ENCODE assay signal across 20 cellular contexts in genomic region chr1:67761054-67761453, GRCh38.
A peak's percentile ranks its signal among the peaks of the same experiment; 100 is the strongest.
DNase-seq lines count a peak whose midpoint lies in the region; ATAC-seq, FAIRE-seq and TF ChIP-seq lines count a peak whose summit lies in the region.
"Had no signal": no experiment of that assay in that cellular context is flagged by ENCODE, and none has a peak within 500 bp of the region (broad histone marks: within the 10 kb centered on the region; RNA-seq: fewer than 3 reads in every experiment).

No MANE protein-coding gene starts in this region.

- DNase-seq in A549 (ENCODE audit: low read depth in 1 of 2, low spot score in 1 of 2) (no peak), Peyer's patch (no peak), esophagus squamous epithelium (lab: John Stamatoyannopoulos, UW) (no peak), prostate gland (ENCODE audit: low spot score) (no peak), SW480 (ENCODE audit: low spot score) (no peak), inferior parietal cortex (ENCODE audit: extremely low spot score) (no peak)
- DNase-seq: ACHN; activated CD4-positive, alpha-beta T cell treated with anti-CD3 and anti-CD28 coated beads for 48 hours; Calu3; foreskin melanocyte; mesendoderm; natural killer cell; NCI-H1436 treated with DMSO at 0.1 percent for 48 hours; NCI-H774; SJCRH30; spleen; stimulated activated CD4-positive, alpha-beta T cell treated with anti-CD3 and anti-CD28 coated beads, Interleukin-4, amount 100 ng/mL, for 24 hours had no signal

- intact Hi-C loops in esophagus squamous epithelium (cut with DNase I), result loop anchor here (10.0 kb wide), 1 partner anchor 354 kb away; no protein-coding TSS in a partner anchor
- intact Hi-C loops in prostate gland (cut with DNase I), result loop anchor here (2.0 kb wide), 1 partner anchor 228 kb away; no protein-coding TSS in a partner anchor

- CTCF ChIA-PET in A549 (lab: Yijun Ruan, JAX), result interaction anchor here (0.7 to 13.3 kb wide), 49 partner anchors 8 to 356 kb away, joined by 3 to 197 read pairs (median 5); partner anchors contain the start of gene GADD45A

- TF ChIP-seq RAD21 in A549 (conservative IDR thresholded peaks at IDR 0.05 in 1 of 2, IDR thresholded peaks at IDR 0.05 in 1 of 2), result no peak

- H3K36me3 ChIP-seq in Peyer's patch, result no peaks in the 10 kb centered on the region
- H3K36me3 ChIP-seq in esophagus squamous epithelium, result peaks cover 0 to 4% (median 0%) of the 10 kb centered on the region in 3 donors
- H3K36me3 ChIP-seq in prostate gland, result no peaks in the 10 kb centered on the region
- H3K36me3 ChIP-seq: BLaER1 treated with 17β-estradiol and CSF1 and Interleukin-3, amounts not matched to agents 10 nM and 100 nM; SJCRH30; spleen had no signal

- TF ChIP-seq POLR2A in A549 (IDR thresholded peaks at IDR 0.05; ENCODE audit: low read length) (no peak), Peyer's patch (IDR thresholded peaks at IDR 0.05) (no peak), esophagus squamous epithelium (IDR thresholded peaks at IDR 0.05) (no peak), prostate gland (IDR thresholded peaks at IDR 0.05) (no peak)

- no peaks in the 10 kb centered on the region for H3K9me3 ChIP-seq in A549
- H3K9me3 ChIP-seq in Peyer's patch, result no peaks in the 10 kb centered on the region
- H3K9me3 ChIP-seq in esophagus squamous epithelium, result no peaks in the 10 kb centered on the region
- no peaks in the 10 kb centered on the region for H3K9me3 ChIP-seq in prostate gland
- H3K9me3 ChIP-seq: BLaER1 treated with 17β-estradiol and CSF1 and Interleukin-3, amounts not matched to agents 10 nM and 100 nM; SJCRH30; spleen had no signal

- POLR2A ChIA-PET in A549 (lab: Yijun Ruan, JAX), result interaction anchor here (1.1 to 2.3 kb wide), 2 partner anchors 10 to 76 kb away, joined by 3 to 15 read pairs; partner anchors contain the start of gene GADD45A

- TF ChIP-seq CTCF in A549 (IDR thresholded peaks at IDR 0.05) (no peak), Peyer's patch (IDR thresholded peaks at IDR 0.05) (no peak), esophagus squamous epithelium (IDR thresholded peaks at IDR 0.05) (no peak), prostate gland (IDR thresholded peaks at IDR 0.05) (no peak)

- H3K27ac ChIP-seq in A549, result peak overlapping the region; percentile 68 to 75
- H3K27ac ChIP-seq in Peyer's patch, result peak overlapping the region in 3 of 4 donors; percentile 9 to 81 (median 24)
- peak overlapping the region; percentile 37 to 83 (median 70) for H3K27ac ChIP-seq in esophagus squamous epithelium
- H3K27ac ChIP-seq in prostate gland, result peak overlapping the region; percentile 7 to 60
- H3K27ac ChIP-seq: BLaER1 treated with 17β-estradiol and CSF1 and Interleukin-3, amounts not matched to agents 10 nM and 100 nM; spleen had no signal

- 54% methylated on average over 2 of the region's 2 CpGs for WGBS in A549 (ENCODE audit: missing lambda C conversion rate)
- 46 to 47% methylated on average over 2 of the region's 2 CpGs for WGBS in esophagus squamous epithelium, 2 donors
- 60% methylated on average over 2 of the region's 2 CpGs for WGBS in prostate gland

- no peak overlapping the region for H3K4me3 ChIP-seq in A549
- no peak overlapping the region for H3K4me3 ChIP-seq in Peyer's patch
- H3K4me3 ChIP-seq in esophagus squamous epithelium, result no peak overlapping the region
- no peak overlapping the region for H3K4me3 ChIP-seq in prostate gland
- H3K4me3 ChIP-seq: BLaER1 treated with 17β-estradiol and CSF1 and Interleukin-3, amounts not matched to agents 10 nM and 100 nM; SJCRH30; spleen had no signal

- no peak for TF ChIP-seq EP300 in A549 (IDR thresholded peaks at IDR 0.05)

- H3K4me2 ChIP-seq in A549, result peak overlapping the region; percentile 60
- H3K4me2 ChIP-seq: BLaER1 treated with 17β-estradiol and CSF1 and Interleukin-3, amounts not matched to agents 10 nM and 100 nM had no signal

- FAIRE-seq in A549 (lab: Jason Lieb, UNC), result no peak

- no peaks in the 10 kb centered on the region for H3K27me3 ChIP-seq in Peyer's patch
- no peaks in the 10 kb centered on the region for H3K27me3 ChIP-seq in esophagus squamous epithelium
- no peaks in the 10 kb centered on the region for H3K27me3 ChIP-seq in prostate gland (replicated peaks; ENCODE audit: insufficient read depth)
- H3K27me3 ChIP-seq: BLaER1 treated with 17β-estradiol and CSF1 and Interleukin-3, amounts not matched to agents 10 nM and 100 nM; SJCRH30 had no signal

- ATAC-seq in A549, result peak in 1 of 2 experiments; percentile 19; a peak in 3 of 6 replicates
- no peak for ATAC-seq in GM19395 (IDR thresholded peaks at IDR 0.05; ENCODE audit: unreplicated experiment)
- ATAC-seq in HG03520 (IDR thresholded peaks at IDR 0.05; ENCODE audit: unreplicated experiment), result no peak

- H3K4me1 ChIP-seq in A549 (peaks cover 58% of the 10 kb centered on the region), Peyer's patch (peaks cover 0 to 65% (median 0%) of the 10 kb centered on the region in 4 donors), esophagus squamous epithelium (peaks cover 0 to 38% (median 6%) of the 10 kb centered on the region in 3 donors), prostate gland (replicated peaks) (peaks cover 6% of the 10 kb centered on the region)
- H3K4me1 ChIP-seq: BLaER1 treated with 17β-estradiol and CSF1 and Interleukin-3, amounts not matched to agents 10 nM and 100 nM had no signal

TF ChIP-seq in A549, 52 proteins besides CTCF, POLR2A, EP300 and RAD21:
- no peak for TF ChIP-seq MAFK (IDR thresholded peaks at IDR 0.05; ENCODE audit: partially characterized antibody)
- no peak for TF ChIP-seq HOXB13 (CRISPR knock-in tag; IDR thresholded peaks at IDR 0.05; ENCODE audit: low read depth)
- TF ChIP-seq REST (IDR thresholded peaks at IDR 0.05), result no peak
- TF ChIP-seq HOXB5 (CRISPR knock-in tag; IDR thresholded peaks at IDR 0.05), result no peak
- TF ChIP-seq HEYL (CRISPR knock-in tag; IDR thresholded peaks at IDR 0.05), result no peak
- no peak for TF ChIP-seq CHD2 (IDR thresholded peaks at IDR 0.05; ENCODE audit: low read length, partially characterized antibody)
- TF ChIP-seq ZSCAN20 (CRISPR knock-in tag; IDR thresholded peaks at IDR 0.05), result no peak
- no peak for TF ChIP-seq HES2 (IDR thresholded peaks at IDR 0.05)
- TF ChIP-seq HOXA7 (CRISPR knock-in tag; IDR thresholded peaks at IDR 0.05), result no peak
- no peak for TF ChIP-seq RCOR1 (IDR thresholded peaks at IDR 0.05; ENCODE audit: low read depth, low read length)
- TF ChIP-seq FOSB (CRISPR knock-in tag; IDR thresholded peaks at IDR 0.05), result no peak
- no peak for TF ChIP-seq RFX5 (IDR thresholded peaks at IDR 0.05)
- TF ChIP-seq ZNF302 (CRISPR knock-in tag; IDR thresholded peaks at IDR 0.05), result no peak
- no peak for TF ChIP-seq HDAC2 (IDR thresholded peaks at IDR 0.05)
- no peak for TF ChIP-seq RARB (CRISPR knock-in tag; IDR thresholded peaks at IDR 0.05)
- no peak for TF ChIP-seq GATA3 (IDR thresholded peaks at IDR 0.05; ENCODE audit: borderline replicate concordance)
- no peak for TF ChIP-seq JUNB (IDR thresholded peaks at IDR 0.05)
